Comparison of ENCODE assay signal across 4 cellular contexts in genomic region chr7:98168904-98169621, GRCh38. TPM values are rescaled to one million over a fixed set of nuclear protein-coding genes. Genes with fewer than 3 reads are reported as not detected.
"Had no signal": no experiment of that assay in that cellular context is flagged by ENCODE, and none has a peak within 500 bp of the region (broad histone marks: within the 10 kb centered on the region; RNA-seq: fewer than 3 reads in every experiment).

No MANE protein-coding gene starts in this region.

- DNase-seq: cortex of kidney, left ventricle myocardium inferior had no signal

- H3K9me3 ChIP-seq: heart right ventricle, left ventricle myocardium inferior, tibial nerve had no signal

- H3K27me3 ChIP-seq: heart right ventricle, tibial nerve had no signal

- H3K27ac ChIP-seq: heart right ventricle, tibial nerve had no signal

- H3K4me3 ChIP-seq: heart right ventricle, left ventricle myocardium inferior, tibial nerve had no signal

RNA-seq across cellular contexts. Expression of gene BHLHA15, which starts 42.2 kb away (rescaled TPM):
- total RNA-seq: heart right ventricle, left ventricle myocardium inferior, tibial nerve had no signal
